In genomic region chr4:7328913-7329638, GRCh38 we compare ENCODE assay signal across 13 cellular contexts.
A peak's percentile ranks its signal among the peaks of the same experiment; 100 is the strongest.
DNase-seq lines count a peak whose midpoint lies in the region; ATAC-seq and TF ChIP-seq lines count a peak whose summit lies in the region.
"Had no signal": no experiment of that assay in that cellular context is flagged by ENCODE, and none has a peak within 500 bp of the region (broad histone marks: within the 10 kb centered on the region; RNA-seq: fewer than 3 reads in every experiment).

No MANE protein-coding gene starts in this region.

- in situ Hi-C loops in GM13977 (cut with MboI; ENCODE audit: low pct_unique_long_range_greater_than_20kb, low sequenced_read_pairs, unreplicated experiment) = no loop called here

- TF ChIP-seq CTCF in MCF 10A (IDR thresholded peaks at IDR 0.05; ENCODE audit: unreplicated experiment) (no peak), thoracic aorta (IDR thresholded peaks at IDR 0.05) (no peak), GM13977 (IDR thresholded peaks at IDR 0.05; ENCODE audit: extremely low read depth, insufficient read depth, missing control alignments) (no peak)

- no peaks in the 10 kb centered on the region for H3K9me3 ChIP-seq in thoracic aorta
- H3K9me3 ChIP-seq: HAP-1 had no signal

- peaks cover 0 to 13% of the 10 kb centered on the region in 2 donors for H3K4me1 ChIP-seq in thoracic aorta (ENCODE audit: control insufficient read depth in 1 of 2, low read depth in 2 of 2)
- H3K4me1 ChIP-seq: HAP-1 had no signal

- H3K4me3 Mint-ChIP-seq in MCF 10A (ENCODE audit: unreplicated experiment) = no peak overlapping the region
- H3K4me3 Mint-ChIP-seq: neural crest cell had no signal

- intact Hi-C loops in MCF 10A (cut with micrococcal nuclease) = loop anchor here (5.0 to 10.0 kb wide), 2 partner anchors 133 to 386 kb away; no protein-coding TSS in a partner anchor

- DNase-seq in HK-2 (ENCODE audit: unreplicated experiment) (peak; percentile 38), MCF 10A (ENCODE audit: unreplicated experiment) (peak; percentile 65), iPS-NIHi11 (ENCODE audit: low spot score) (peak; percentile 62), thoracic aorta (ENCODE audit: low spot score) (peak; percentile 13), T-helper 2 cell (no peak), GM13977 (ENCODE audit: low spot score) (no peak)
- no peak for DNase-seq in stimulated activated CD4-positive, alpha-beta T cell treated with anti-CD3 and anti-CD28 coated beads, Interleukin-1b, Interleukin-23, amount 100 ng/mL, for 48 hours
- DNase-seq: activated T-cell treated with anti-CD3 and anti-CD28 coated beads for 4 hours, erythroblast, MV-4-11 had no signal

- H3K4me3 ChIP-seq in thoracic aorta = no peak overlapping the region
- H3K4me3 ChIP-seq: HAP-1 had no signal

- H3K27me3 Mint-ChIP-seq in MCF 10A (ENCODE audit: insufficient read depth, unreplicated experiment) = no peaks in the 10 kb centered on the region

- no peaks in the 10 kb centered on the region for H3K9me3 Mint-ChIP-seq in MCF 10A (ENCODE audit: unreplicated experiment)
- H3K9me3 Mint-ChIP-seq: neural crest cell had no signal

- no peaks in the 10 kb centered on the region for H3K36me3 Mint-ChIP-seq in MCF 10A (ENCODE audit: insufficient read depth, unreplicated experiment)

- POLR2A ChIA-PET in MCF 10A (lab: Yijun Ruan, JAX) = interaction anchor here (0.6 kb wide), 2 partner anchors 218 to 597 kb away, joined by 3 read pairs; no protein-coding TSS in a partner anchor

- BruUV-seq in MCF 10A (replicated peaks; lab: Mats Ljungman, UMichigan) = no TSS peak

- H3K36me3 ChIP-seq in thoracic aorta = no peaks in the 10 kb centered on the region
- H3K36me3 ChIP-seq: HAP-1 had no signal

- CTCF ChIA-PET in MCF 10A (lab: Yijun Ruan, JAX) = interaction anchor here (0.6 to 1.6 kb wide), 7 partner anchors 12 to 475 kb away, joined by 3 to 8 read pairs (median 3); no protein-coding TSS in a partner anchor

- H3K27me3 ChIP-seq in thoracic aorta (replicated peaks; ENCODE audit: insufficient read depth) = no peaks in the 10 kb centered on the region

- H3K27ac Mint-ChIP-seq in MCF 10A (ENCODE audit: low read depth, unreplicated experiment) = no peak overlapping the region

- peaks cover 6% of the 10 kb centered on the region for H3K4me1 Mint-ChIP-seq in MCF 10A (ENCODE audit: insufficient read depth, unreplicated experiment)
- H3K4me1 Mint-ChIP-seq: neural crest cell had no signal

- H3K27ac ChIP-seq in thoracic aorta = no peak overlapping the region

- ATAC-seq in thoracic aorta (ENCODE audit: insufficient number of reproducible peaks, low FRiP score, low read depth) (no peak), HG02885 (IDR thresholded peaks at IDR 0.05; ENCODE audit: poor library complexity, unreplicated experiment) (no peak)

Comparison
In these comparisons a context has a peak if more than half of its experiments do, and no peak if none do; other contexts are left out.
1. DNase-seq: peak in HK-2 (single experiment), MCF 10A (single experiment), iPS-NIHi11 (single experiment) and thoracic aorta (single experiment); none in T-helper 2 cell (0 of 5), stimulated activated CD4-positive, alpha-beta T cell treated with anti-CD3 and anti-CD28 coated beads, Interleukin-1b, Interleukin-23, amount 100 ng/mL, for 48 hours (single experiment) and GM13977 (single experiment).